19 cellular contexts compared by ENCODE assay signal in the genomic region with DNA sequence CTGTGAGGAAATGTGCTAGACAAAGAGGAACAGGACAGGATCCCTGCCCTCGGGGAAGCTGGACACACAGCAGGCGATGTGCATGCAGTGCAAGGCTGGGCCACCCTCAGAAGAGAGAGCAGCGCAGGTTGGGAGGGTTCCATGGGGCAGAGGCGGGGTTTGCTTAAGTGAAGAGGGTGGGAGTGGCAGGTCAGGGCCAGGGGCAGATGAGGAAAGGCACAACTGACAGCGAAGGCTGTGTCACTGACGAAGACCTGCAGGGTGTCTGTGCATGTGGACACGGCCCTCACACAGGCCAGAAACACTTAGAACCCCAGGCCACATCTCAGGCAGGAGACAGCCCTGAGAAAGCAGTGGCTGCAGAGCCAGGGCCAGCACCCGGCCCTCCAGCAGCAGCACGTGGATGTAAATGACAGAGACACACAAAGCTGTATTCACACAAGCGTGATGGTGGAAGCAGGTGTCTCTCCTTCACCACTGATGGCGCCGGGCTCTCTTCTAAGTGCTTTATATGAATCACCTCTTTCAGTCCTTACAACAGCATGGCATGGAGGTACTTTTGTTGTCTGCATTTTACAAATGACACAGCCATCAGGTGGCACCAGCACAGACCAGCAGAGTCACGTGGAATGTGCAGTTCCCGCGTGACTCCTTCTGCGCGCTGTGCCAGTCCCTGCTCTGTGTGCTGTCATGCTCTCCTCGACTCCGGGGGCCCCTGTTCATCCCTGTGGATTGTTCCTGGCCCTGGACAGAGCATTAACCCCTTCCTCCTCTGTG. TPM values are rescaled to one million over a fixed set of nuclear protein-coding genes. Genes with fewer than 3 reads are reported as not detected.
DNase-seq lines count a peak whose midpoint lies in the region; ATAC-seq and TF ChIP-seq lines count a peak whose summit lies in the region.
"Had no signal": no experiment of that assay in that cellular context is flagged by ENCODE, and none has a peak within 500 bp of the region (broad histone marks: within the 10 kb centered on the region; RNA-seq: fewer than 3 reads in every experiment).

No MANE protein-coding gene starts in this region.

- H3K9me3 ChIP-seq in left ventricle myocardium inferior (replicated peaks) (no peaks in the 10 kb centered on the region), OCI-LY7 (ENCODE audit: low read length) (no peaks in the 10 kb centered on the region), upper lobe of right lung (no peaks in the 10 kb centered on the region)
- H3K9me3 ChIP-seq: HAP-1, upper lobe of left lung had no signal

- ATAC-seq in Right ventricle myocardium inferior (peak; percentile 43), left ventricle myocardium superior (peak; percentile 58), upper lobe of right lung (peak; percentile 6), HG02678 (IDR thresholded peaks at IDR 0.05; ENCODE audit: unreplicated experiment) (no peak), HG02798 (IDR thresholded peaks at IDR 0.05; ENCODE audit: poor library complexity, unreplicated experiment) (no peak)
- ATAC-seq: stimulated activated memory B cell treated with anti-CD40 and anti-IgM and Interleukin-4, amounts not matched to agents 10 μg/mL and 1 μg/mL and 100 μg/mL, for 72 hours had no signal

- H3K4me3 ChIP-seq in left ventricle myocardium inferior = no peak overlapping the region
- no peak overlapping the region for H3K4me3 ChIP-seq in OCI-LY7 (ENCODE audit: low read depth, low read length, poor library complexity, severe bottlenecking)
- no peak overlapping the region for H3K4me3 ChIP-seq in upper lobe of right lung
- H3K4me3 ChIP-seq: HAP-1, smooth muscle cell, upper lobe of left lung had no signal

- POLR2A ChIA-PET in OCI-LY7 (lab: Charles Lee) = interaction anchor here (0.6 to 1.2 kb wide), 2 partner anchors 130 to 170 kb away, joined by 3 to 4 read pairs; no protein-coding TSS in a partner anchor

- H3K27ac ChIP-seq in left ventricle myocardium inferior (replicated peaks) (no peak overlapping the region), OCI-LY7 (ENCODE audit: low read depth, low read length, poor library complexity, severe bottlenecking) (no peak overlapping the region), upper lobe of right lung (no peak overlapping the region)
- H3K27ac ChIP-seq: brain microvascular endothelial cell, parathyroid adenoma, upper lobe of left lung had no signal

- H3K4me2 ChIP-seq in OCI-LY7 (ENCODE audit: low read length) = no peak overlapping the region
- H3K4me2 ChIP-seq: smooth muscle cell had no signal

- H2AFZ ChIP-seq in OCI-LY7 (ENCODE audit: low read length) = no peak overlapping the region
- H2AFZ ChIP-seq: parathyroid adenoma had no signal

- peaks cover 29% of the 10 kb centered on the region for H3K4me1 ChIP-seq in left ventricle myocardium inferior
- no peaks in the 10 kb centered on the region for H3K4me1 ChIP-seq in OCI-LY7 (ENCODE audit: insufficient read depth, low read length, poor library complexity, severe bottlenecking)
- no peaks in the 10 kb centered on the region for H3K4me1 ChIP-seq in upper lobe of right lung
- H3K4me1 ChIP-seq: HAP-1, upper lobe of left lung had no signal

- no TSS peak for BruUV-seq in OCI-LY7 (replicated peaks; lab: Mats Ljungman, UMichigan)

- H3K27me3 ChIP-seq in left ventricle myocardium inferior (ENCODE audit: low read depth) (no peaks in the 10 kb centered on the region), upper lobe of right lung (no peaks in the 10 kb centered on the region)
- H3K27me3 ChIP-seq: brain microvascular endothelial cell, upper lobe of left lung had no signal

- H3K79me2 ChIP-seq in OCI-LY7 (ENCODE audit: insufficient read depth, low read depth, low read length) = no peaks in the 10 kb centered on the region
- H3K79me2 ChIP-seq: parathyroid adenoma had no signal

- CTCF ChIA-PET in OCI-LY7 (lab: Charles Lee; ENCODE audit: unreplicated experiment) = no interaction called here

- H3K36me3 ChIP-seq in left ventricle myocardium inferior (no peaks in the 10 kb centered on the region), OCI-LY7 (ENCODE audit: insufficient read depth, low read length) (no peaks in the 10 kb centered on the region), upper lobe of right lung (no peaks in the 10 kb centered on the region)
- H3K36me3 ChIP-seq: brain microvascular endothelial cell, HAP-1, upper lobe of left lung had no signal

- no peak for DNase-seq in Right ventricle myocardium inferior (ENCODE audit: missing footprints)
- DNase-seq in left ventricle myocardium inferior = no peak
- DNase-seq in OCI-LY7 (ENCODE audit: low spot score) = peak; percentile 9
- DNase-seq in left ventricle myocardium superior = peak; percentile 53
- no peak for DNase-seq in upper lobe of right lung
- no peak for DNase-seq in NCI-H524 treated with DMSO at 0.1 percent for 48 hours (lab: John Stamatoyannopoulos, UW)
- DNase-seq: activated CD8-positive, alpha-beta memory T cell treated with anti-CD3 and anti-CD28 coated beads, Interleukin-2, amount 50 U/mL, for 4 hours; activated naive CD4-positive, alpha-beta T cell treated with anti-CD3 and anti-CD28 coated beads, Interleukin-2, amount 10 ng/mL, durations not matched to agents 7 days and 5 days; brain microvascular endothelial cell; GF-D8; MM.1S; upper lobe of left lung had no signal

- TF ChIP-seq CTCF in left ventricle myocardium inferior (IDR thresholded peaks at IDR 0.05; ENCODE audit: borderline replicate concordance) = no peak
- TF ChIP-seq CTCF in OCI-LY7 (conservative IDR thresholded peaks at IDR 0.05; ENCODE audit: low read length) = no peak
- no peak for TF ChIP-seq CTCF in upper lobe of right lung (IDR thresholded peaks at IDR 0.05)

- intact Hi-C loops in Right ventricle myocardium inferior (cut with DNase I) (no loop called here), left ventricle myocardium inferior (cut with micrococcal nuclease) (no loop called here), OCI-LY7 (cut with micrococcal nuclease; ENCODE audit: unreplicated experiment) (loop anchor here (10.0 kb wide), 1 partner anchor 254 kb away; no protein-coding TSS in a partner anchor), left ventricle myocardium superior (cut with micrococcal nuclease) (no loop called here), upper lobe of right lung (cut with DNase I) (no loop called here)

- no peaks in the 10 kb centered on the region for H4K20me1 ChIP-seq in OCI-LY7 (ENCODE audit: insufficient read depth, low read length)

- no peaks in the 10 kb centered on the region for H3K9me2 ChIP-seq in OCI-LY7 (ENCODE audit: insufficient read depth, low read length)

RNA-seq across cellular contexts. Expression of a gene that starts 54.5 kb away (rescaled TPM):
- total RNA-seq in Right ventricle myocardium inferior = 1.5 TPM
- 1.7 TPM for total RNA-seq in left ventricle myocardium inferior
- total RNA-seq in OCI-LY7 (2014; rRNA removed; shearing (Covaris generic)) = not detected in 2 replicates
- not detected in 2 replicates for total RNA-seq in OCI-LY7 (2022)
- total RNA-seq in left ventricle myocardium superior = 2.6 TPM
- total RNA-seq in upper lobe of right lung = 7.8 TPM
- total RNA-seq: T-helper 2 cell treated with Interferon-gamma antibody and Interleukin-4, amounts not matched to agents 100 ng/mL and 5 ng/mL, for 36 hours had no signal

Comparison
In these comparisons a context has a peak if more than half of its experiments do, and no peak if none do; other contexts are left out.
1. DNase-seq: peak in OCI-LY7 (single experiment) and left ventricle myocardium superior (single experiment); none in Right ventricle myocardium inferior (single experiment), left ventricle myocardium inferior (single experiment), upper lobe of right lung (single experiment) and NCI-H524 treated with DMSO at 0.1 percent for 48 hours (single experiment).
2. ATAC-seq: peak in Right ventricle myocardium inferior (single experiment), left ventricle myocardium superior (single experiment) and upper lobe of right lung (single experiment); none in HG02678 (single experiment) and HG02798 (single experiment).